ENCODE assay signal across 23 cellular contexts in the genomic region with DNA sequence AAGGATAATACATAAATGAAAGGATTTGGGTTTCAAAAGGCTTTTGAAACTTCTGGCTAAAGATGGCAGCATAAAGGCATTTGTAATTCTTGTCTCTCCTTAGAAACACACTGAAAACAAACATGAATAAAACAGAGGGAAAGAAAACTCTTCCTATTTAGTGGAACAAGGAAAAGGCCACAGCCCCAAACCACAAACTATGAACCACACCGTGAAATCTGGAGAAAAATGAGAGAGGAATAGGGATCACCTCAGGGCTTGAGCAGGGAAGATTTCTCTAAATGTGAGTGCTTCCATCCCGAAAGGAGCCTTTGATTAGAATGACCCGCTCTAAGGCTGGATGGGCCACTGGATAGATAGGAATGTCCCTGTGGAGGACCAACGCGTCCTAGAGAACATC.
DNase-seq lines count a peak whose midpoint lies in the region; ATAC-seq and TF ChIP-seq lines count a peak whose summit lies in the region.
"Had no signal": no experiment of that assay in that cellular context is flagged by ENCODE, and none has a peak within 500 bp of the region (broad histone marks: within the 10 kb centered on the region; RNA-seq: fewer than 3 reads in every experiment).

No MANE protein-coding gene starts in this region.

- H3K27ac Mint-ChIP-seq in stimulated activated memory B cell treated with anti-CD40 and anti-IgM and Interleukin-4, amounts not matched to agents 10 μg/mL and 1 μg/mL and 100 μg/mL, for 72 hours, result peak overlapping the region; percentile 25
- no peak overlapping the region for H3K27ac Mint-ChIP-seq in effector memory CD8-positive, alpha-beta T cell
- H3K27ac Mint-ChIP-seq: B cell; CD8-positive, alpha-beta T cell; GM23338; H9; HFFc6 had no signal

- no peak overlapping the region for H2BK12ac ChIP-seq in mesenchymal stem cell (ENCODE audit: low read length in 2 of 2)

- H3K9me3 Mint-ChIP-seq in stimulated activated memory B cell treated with anti-CD40 and anti-IgM and Interleukin-4, amounts not matched to agents 10 μg/mL and 1 μg/mL and 100 μg/mL, for 72 hours, result peaks cover 7% of the 10 kb centered on the region
- H3K9me3 Mint-ChIP-seq in effector memory CD8-positive, alpha-beta T cell, result no peaks in the 10 kb centered on the region
- H3K9me3 Mint-ChIP-seq: CD8-positive, alpha-beta T cell; GM23338; H9 had no signal

- H4K20me1 ChIP-seq in GM23248 (ENCODE audit: insufficient read depth), result no peaks in the 10 kb centered on the region
- H4K20me1 ChIP-seq: BLaER1 had no signal

- peak overlapping the region; percentile 27 for H4K8ac ChIP-seq in mesenchymal stem cell (ENCODE audit: low read length)

- no peak overlapping the region for H3K4me3 ChIP-seq in esophagus muscularis mucosa
- no peak overlapping the region for H3K4me3 ChIP-seq in mesenchymal stem cell (ENCODE audit: insufficient read depth in 1 of 2, low read depth in 1 of 2, low read length in 2 of 2)
- H3K4me3 ChIP-seq in GM23248, result no peak overlapping the region
- H3K4me3 ChIP-seq: BLaER1, GM12878, GM23338 had no signal

- no peaks in the 10 kb centered on the region for H3K79me2 ChIP-seq in GM23248 (ENCODE audit: insufficient read depth)

- H3K23ac ChIP-seq in mesenchymal stem cell (ENCODE audit: low read length in 2 of 2), result no peak overlapping the region

- H3K27ac ChIP-seq in esophagus muscularis mucosa (replicated peaks in 1 of 4) (no peak overlapping the region), mesenchymal stem cell (ENCODE audit: low read length, poor library complexity, severe bottlenecking) (no peak overlapping the region), GM23248 (no peak overlapping the region)
- H3K27ac ChIP-seq: BLaER1, C4-2B had no signal

- no peak for TF ChIP-seq EP300 in esophagus muscularis mucosa (IDR thresholded peaks at IDR 0.05)

- H3K18ac ChIP-seq in mesenchymal stem cell (ENCODE audit: low read depth in 1 of 2, low read length in 2 of 2), result no peak overlapping the region

- no peak overlapping the region for H4K91ac ChIP-seq in mesenchymal stem cell (ENCODE audit: low read length)

- no peak overlapping the region for H3K14ac ChIP-seq in mesenchymal stem cell (ENCODE audit: low read length in 2 of 2)

- DNase-seq in M059J (ENCODE audit: low read depth) (peak; percentile 52), esophagus muscularis mucosa (ENCODE audit: extremely low spot score) (peak; percentile 42), mesenchymal stem cell (no peak), GM23248 (no peak), cerebellar cortex (ENCODE audit: low spot score) (no peak), HK-2 (ENCODE audit: unreplicated experiment) (no peak)
- DNase-seq in effector memory CD8-positive, alpha-beta T cell, result no peak
- DNase-seq: Caco-2; CD4-positive, CD25-positive, alpha-beta regulatory T cell; CD8-positive, alpha-beta T cell; DMS153; DND-41; EL; GDM1; H9; HFFc6 had no signal

- in situ Hi-C loops in GM23248 (cut with MboI), result no loop called here

- no peak overlapping the region for H2AK5ac ChIP-seq in mesenchymal stem cell (ENCODE audit: low read length, severe bottlenecking)

- H3K4ac ChIP-seq in mesenchymal stem cell (ENCODE audit: low read depth in 1 of 2, low read length in 2 of 2), result no peak overlapping the region

- no peak overlapping the region for H2BK5ac ChIP-seq in mesenchymal stem cell (ENCODE audit: low read depth, low read length, poor library complexity, severe bottlenecking)

- no peaks in the 10 kb centered on the region for H3K36me3 ChIP-seq in esophagus muscularis mucosa
- no peaks in the 10 kb centered on the region for H3K36me3 ChIP-seq in mesenchymal stem cell (ENCODE audit: control insufficient read depth in 1 of 2, insufficient read depth in 2 of 2, low read depth in 1 of 2, low read length in 2 of 2)
- H3K36me3 ChIP-seq in GM23248 (ENCODE audit: low read depth), result no peaks in the 10 kb centered on the region
- H3K36me3 ChIP-seq: BLaER1 had no signal

- H3K9ac ChIP-seq in mesenchymal stem cell (ENCODE audit: low read length) (no peak overlapping the region), GM23248 (no peak overlapping the region)
- H3K9ac ChIP-seq: BLaER1 had no signal

- H3K4me1 ChIP-seq in esophagus muscularis mucosa (peaks cover 0 to 2% (median 0%) of the 10 kb centered on the region in 4 donors), mesenchymal stem cell (ENCODE audit: control insufficient read depth, insufficient read depth, low read depth, low read length) (no peaks in the 10 kb centered on the region), GM23248 (ENCODE audit: insufficient read depth) (no peaks in the 10 kb centered on the region)
- H3K4me1 ChIP-seq: BLaER1, Caco-2 had no signal

- H3K27me3 Mint-ChIP-seq in stimulated activated memory B cell treated with anti-CD40 and anti-IgM and Interleukin-4, amounts not matched to agents 10 μg/mL and 1 μg/mL and 100 μg/mL, for 72 hours, result no peaks in the 10 kb centered on the region
- peaks cover 5 to 36% of the 10 kb centered on the region in 2 donors for H3K27me3 Mint-ChIP-seq in effector memory CD8-positive, alpha-beta T cell

- no peak overlapping the region for H2BK15ac ChIP-seq in mesenchymal stem cell (ENCODE audit: low read depth, poor library complexity, severe bottlenecking)

- no peak overlapping the region for H2AFZ ChIP-seq in mesenchymal stem cell (ENCODE audit: low read depth, low read length)
- H2AFZ ChIP-seq in GM23248, result no peak overlapping the region
- H2AFZ ChIP-seq: GM23338 had no signal

- 94% methylated on average over 5 of the region's 5 CpGs for WGBS in esophagus muscularis mucosa
- WGBS in mesenchymal stem cell, result 94% methylated on average over 5 of the region's 5 CpGs
- WGBS in GM23248 (ENCODE audit: low coverage in 1 of 2, low lambda C conversion rate in 2 of 2, missing lambda C conversion rate in 2 of 2), 2 experiments, result 67 to 72% methylated on average over 5 of the region's 5 CpGs

- H3K79me1 ChIP-seq in mesenchymal stem cell (replicated peaks; ENCODE audit: low read length, poor library complexity, severe bottlenecking), result no peaks in the 10 kb centered on the region

- H3K36me3 Mint-ChIP-seq in stimulated activated memory B cell treated with anti-CD40 and anti-IgM and Interleukin-4, amounts not matched to agents 10 μg/mL and 1 μg/mL and 100 μg/mL, for 72 hours, result no peaks in the 10 kb centered on the region
- no peaks in the 10 kb centered on the region for H3K36me3 Mint-ChIP-seq in effector memory CD8-positive, alpha-beta T cell (ENCODE audit: insufficient read depth)
- H3K36me3 Mint-ChIP-seq: CD4-positive, CD25-positive, alpha-beta regulatory T cell; CD8-positive, alpha-beta T cell had no signal

- no peak overlapping the region for H3K4me2 ChIP-seq in mesenchymal stem cell (ENCODE audit: low read length, poor library complexity, severe bottlenecking)
- no peak overlapping the region for H3K4me2 ChIP-seq in GM23248 (ENCODE audit: unreplicated experiment)
- H3K4me2 ChIP-seq: BLaER1, GM23338 had no signal

- TF ChIP-seq POLR2A in esophagus muscularis mucosa (IDR thresholded peaks at IDR 0.05; ENCODE audit: low read depth), result no peak

- no peak for TF ChIP-seq CTCF in esophagus muscularis mucosa (IDR thresholded peaks at IDR 0.05)

- H3K9me3 ChIP-seq in esophagus muscularis mucosa (no peaks in the 10 kb centered on the region), mesenchymal stem cell (ENCODE audit: control insufficient read depth, low read length) (no peaks in the 10 kb centered on the region), GM23248 (ENCODE audit: low read depth) (no peaks in the 10 kb centered on the region)
- H3K9me3 ChIP-seq: BLaER1, Caco-2 had no signal

- intact Hi-C loops in esophagus muscularis mucosa (cut with DNase I), result no loop called here

- H2BK120ac ChIP-seq in mesenchymal stem cell (ENCODE audit: low read depth, low read length), result no peak overlapping the region

- no peaks in the 10 kb centered on the region for H3F3A ChIP-seq in GM23248 (ENCODE audit: insufficient read depth)

- H3K27me3 ChIP-seq in esophagus muscularis mucosa (no peaks in the 10 kb centered on the region), mesenchymal stem cell (ENCODE audit: control insufficient read depth in 1 of 2, insufficient read depth in 1 of 2, low read length in 2 of 2) (no peaks in the 10 kb centered on the region), GM23248 (replicated peaks; ENCODE audit: insufficient read depth) (no peaks in the 10 kb centered on the region)
- H3K27me3 ChIP-seq: BLaER1 had no signal

- H3K4me1 Mint-ChIP-seq in stimulated activated memory B cell treated with anti-CD40 and anti-IgM and Interleukin-4, amounts not matched to agents 10 μg/mL and 1 μg/mL and 100 μg/mL, for 72 hours, result peaks cover 19% of the 10 kb centered on the region
- H3K4me1 Mint-ChIP-seq in effector memory CD8-positive, alpha-beta T cell (ENCODE audit: low read depth in 2 of 2), result no peaks in the 10 kb centered on the region
- H3K4me1 Mint-ChIP-seq: B cell; CD4-positive, CD25-positive, alpha-beta regulatory T cell; GM23338; H9 had no signal

- ATAC-seq in stimulated activated memory B cell treated with anti-CD40 and anti-IgM and Interleukin-4, amounts not matched to agents 10 μg/mL and 1 μg/mL and 100 μg/mL, for 72 hours, result no peak
- no peak for ATAC-seq in effector memory CD8-positive, alpha-beta T cell (replicated peaks)
- ATAC-seq: CD8-positive, alpha-beta T cell; GM12878; GM23338; HCT116 had no signal

- H3K9me2 ChIP-seq in GM23248 (ENCODE audit: insufficient read depth), result no peaks in the 10 kb centered on the region

- no peak overlapping the region for H3K4me3 Mint-ChIP-seq in stimulated activated memory B cell treated with anti-CD40 and anti-IgM and Interleukin-4, amounts not matched to agents 10 μg/mL and 1 μg/mL and 100 μg/mL, for 72 hours
- no peak overlapping the region for H3K4me3 Mint-ChIP-seq in effector memory CD8-positive, alpha-beta T cell
- H3K4me3 Mint-ChIP-seq: B cell; CD4-positive, CD25-positive, alpha-beta regulatory T cell; CD8-positive, alpha-beta T cell; GM23338; H9; HFFc6 had no signal

Comparison
In these comparisons a context has a peak if more than half of its experiments do, and no peak if none do; other contexts are left out.
1. DNase-seq: peak in M059J (single experiment) and esophagus muscularis mucosa (single experiment); none in mesenchymal stem cell (single experiment), effector memory CD8-positive, alpha-beta T cell (0 of 3), GM23248 (single experiment), cerebellar cortex (single experiment) and HK-2 (single experiment).